1 cellular context compared by ENCODE assay signal in the genomic region with DNA sequence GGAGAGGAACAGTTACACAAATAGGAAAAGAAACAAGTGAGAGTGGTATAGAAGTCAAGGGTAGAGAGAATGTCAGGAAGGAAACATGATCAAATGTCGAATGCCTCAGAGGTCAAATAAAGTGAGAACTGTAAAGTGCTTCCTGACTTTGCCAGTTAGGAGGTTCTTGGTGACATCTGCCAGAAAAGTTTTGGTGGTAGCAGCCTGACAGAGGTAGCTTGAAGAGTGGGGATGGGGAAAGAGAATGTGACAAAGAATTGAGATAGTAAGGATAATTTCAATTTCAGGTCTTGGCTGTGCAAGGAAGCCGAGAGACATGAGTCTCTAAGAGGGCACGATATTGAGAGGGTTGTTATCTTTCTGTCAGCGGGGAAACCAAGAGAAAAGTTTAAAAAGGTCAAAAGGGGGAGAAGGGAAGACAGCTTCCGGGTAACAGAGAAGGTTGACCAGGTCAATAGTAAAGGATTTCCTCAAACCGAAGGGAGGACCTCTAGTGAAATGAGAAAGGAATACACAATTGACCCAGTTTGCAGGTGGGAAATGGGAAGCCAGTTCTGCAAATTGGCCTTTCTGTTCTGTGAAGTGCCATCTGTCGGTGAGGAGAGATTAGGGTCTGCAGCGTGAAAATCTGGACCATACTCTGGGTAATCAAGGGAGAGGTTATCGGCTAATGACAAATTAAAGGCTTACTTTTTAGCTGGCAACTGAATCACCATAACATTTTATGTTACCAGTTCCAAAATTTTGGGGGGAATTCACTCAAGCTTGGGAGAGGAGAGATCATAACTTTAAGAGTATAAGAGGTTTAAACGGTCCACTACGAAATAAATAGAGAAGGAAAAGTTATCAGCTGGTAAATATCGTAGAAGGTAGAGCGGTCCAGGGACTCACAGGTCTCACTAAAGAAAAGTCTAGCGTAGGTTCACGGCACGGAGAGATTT.
TF ChIP-seq lines count a peak whose summit lies in the region.

No MANE protein-coding gene starts in this region.

TF ChIP-seq in HepG2, 621 proteins besides CTCF, POLR2A, EP300 and RAD21 (continued from another document and continues in another):
- TF ChIP-seq, protein P1, sequence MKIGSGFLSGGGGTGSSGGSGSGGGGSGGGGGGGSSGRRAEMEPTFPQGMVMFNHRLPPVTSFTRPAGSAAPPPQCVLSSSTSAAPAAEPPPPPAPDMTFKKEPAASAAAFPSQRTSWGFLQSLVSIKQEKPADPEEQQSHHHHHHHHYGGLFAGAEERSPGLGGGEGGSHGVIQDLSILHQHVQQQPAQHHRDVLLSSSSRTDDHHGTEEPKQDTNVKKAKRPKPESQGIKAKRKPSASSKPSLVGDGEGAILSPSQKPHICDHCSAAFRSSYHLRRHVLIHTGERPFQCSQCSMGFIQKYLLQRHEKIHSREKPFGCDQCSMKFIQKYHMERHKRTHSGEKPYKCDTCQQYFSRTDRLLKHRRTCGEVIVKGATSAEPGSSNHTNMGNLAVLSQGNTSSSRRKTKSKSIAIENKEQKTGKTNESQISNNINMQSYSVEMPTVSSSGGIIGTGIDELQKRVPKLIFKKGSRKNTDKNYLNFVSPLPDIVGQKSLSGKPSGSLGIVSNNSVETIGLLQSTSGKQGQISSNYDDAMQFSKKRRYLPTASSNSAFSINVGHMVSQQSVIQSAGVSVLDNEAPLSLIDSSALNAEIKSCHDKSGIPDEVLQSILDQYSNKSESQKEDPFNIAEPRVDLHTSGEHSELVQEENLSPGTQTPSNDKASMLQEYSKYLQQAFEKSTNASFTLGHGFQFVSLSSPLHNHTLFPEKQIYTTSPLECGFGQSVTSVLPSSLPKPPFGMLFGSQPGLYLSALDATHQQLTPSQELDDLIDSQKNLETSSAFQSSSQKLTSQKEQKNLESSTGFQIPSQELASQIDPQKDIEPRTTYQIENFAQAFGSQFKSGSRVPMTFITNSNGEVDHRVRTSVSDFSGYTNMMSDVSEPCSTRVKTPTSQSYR (CRISPR knock-in tag; IDR thresholded peaks at IDR 0.05; ENCODE audit: borderline replicate concordance): no peak; the same call in 1 of the 2 replicates
- TF ChIP-seq SNAPC2 (CRISPR knock-in tag; IDR thresholded peaks at IDR 0.05) (no peak), ZSCAN31 (CRISPR knock-in tag; IDR thresholded peaks at IDR 0.05; ENCODE audit: low read depth) (no peak), ZNF326 (CRISPR knock-in tag; IDR thresholded peaks at IDR 0.05; ENCODE audit: borderline replicate concordance) (no peak), THAP11 (CRISPR knock-in tag; IDR thresholded peaks at IDR 0.05) (no peak; the same call in 1 of the 2 replicates), KAT2B (IDR thresholded peaks at IDR 0.05; ENCODE audit: borderline replicate concordance, low read depth, low read length) (no peak), ZBTB7B (CRISPR knock-in tag; IDR thresholded peaks at IDR 0.05) (no peak; the same call in 1 of the 2 replicates), ZSCAN21 (CRISPR knock-in tag; IDR thresholded peaks at IDR 0.05; ENCODE audit: borderline replicate concordance) (no peak), MZF1 (CRISPR knock-in tag; IDR thresholded peaks at IDR 0.05; ENCODE audit: borderline replicate concordance) (no peak), AGO1 (IDR thresholded peaks at IDR 0.05; ENCODE audit: low read depth, low read length, poor library complexity, severe bottlenecking) (no peak), EEA1 (CRISPR knock-in tag; IDR thresholded peaks at IDR 0.05; ENCODE audit: borderline replicate concordance) (no peak), ZNF788 (CRISPR knock-in tag; IDR thresholded peaks at IDR 0.05; ENCODE audit: borderline replicate concordance) (no peak), KDM1A (CRISPR knock-in tag; IDR thresholded peaks at IDR 0.05) (0 out of 2 replicates have a peak, but pooled peaks have one; percentile 56), RBM39 (IDR thresholded peaks at IDR 0.05; ENCODE audit: low read depth, low read length, poor library complexity, severe bottlenecking) (no peak), ZFAT (CRISPR knock-in tag; conservative IDR thresholded peaks at IDR 0.05) (no peak), RNF2 (conservative IDR thresholded peaks at IDR 0.05; ENCODE audit: low read depth) (no peak), HHEX (CRISPR knock-in tag; IDR thresholded peaks at IDR 0.05) (no peak), ZNF33A (CRISPR knock-in tag; IDR thresholded peaks at IDR 0.05; ENCODE audit: borderline replicate concordance) (peak; percentile 79; the same call in 1 of the 2 replicates), HOXA5 (CRISPR knock-in tag; IDR thresholded peaks at IDR 0.05) (no peak), DPF2 (CRISPR knock-in tag; IDR thresholded peaks at IDR 0.05; ENCODE audit: borderline replicate concordance, low read depth) (no peak), ZNF225 (CRISPR knock-in tag; IDR thresholded peaks at IDR 0.05) (no peak), CAMTA2 (CRISPR knock-in tag; IDR thresholded peaks at IDR 0.05; ENCODE audit: borderline replicate concordance) (no peak), ZNF256 (CRISPR knock-in tag; conservative IDR thresholded peaks at IDR 0.05) (no peak), ZNF354B (CRISPR knock-in tag; IDR thresholded peaks at IDR 0.05) (no peak), ESRRA (CRISPR knock-in tag; IDR thresholded peaks at IDR 0.05; ENCODE audit: low read depth) (no peak), NFKB2 (CRISPR knock-in tag; IDR thresholded peaks at IDR 0.05; ENCODE audit: borderline replicate concordance) (no peak), HDAC2 (CRISPR knock-in tag; IDR thresholded peaks at IDR 0.05) (peak; percentile 41; the same call in 1 of the 2 replicates), ZNF10 (CRISPR knock-in tag; IDR thresholded peaks at IDR 0.05; ENCODE audit: borderline replicate concordance, low read depth) (no peak), ZNF34 (CRISPR knock-in tag; IDR thresholded peaks at IDR 0.05; ENCODE audit: borderline replicate concordance) (no peak)
- TF ChIP-seq, protein P2, sequence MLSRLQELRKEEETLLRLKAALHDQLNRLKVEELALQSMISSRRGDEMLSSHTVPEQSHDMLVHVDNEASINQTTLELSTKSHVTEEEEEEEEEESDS (CRISPR knock-in tag; IDR thresholded peaks at IDR 0.05; ENCODE audit: borderline replicate concordance): no peak
- TF ChIP-seq, protein P3, sequence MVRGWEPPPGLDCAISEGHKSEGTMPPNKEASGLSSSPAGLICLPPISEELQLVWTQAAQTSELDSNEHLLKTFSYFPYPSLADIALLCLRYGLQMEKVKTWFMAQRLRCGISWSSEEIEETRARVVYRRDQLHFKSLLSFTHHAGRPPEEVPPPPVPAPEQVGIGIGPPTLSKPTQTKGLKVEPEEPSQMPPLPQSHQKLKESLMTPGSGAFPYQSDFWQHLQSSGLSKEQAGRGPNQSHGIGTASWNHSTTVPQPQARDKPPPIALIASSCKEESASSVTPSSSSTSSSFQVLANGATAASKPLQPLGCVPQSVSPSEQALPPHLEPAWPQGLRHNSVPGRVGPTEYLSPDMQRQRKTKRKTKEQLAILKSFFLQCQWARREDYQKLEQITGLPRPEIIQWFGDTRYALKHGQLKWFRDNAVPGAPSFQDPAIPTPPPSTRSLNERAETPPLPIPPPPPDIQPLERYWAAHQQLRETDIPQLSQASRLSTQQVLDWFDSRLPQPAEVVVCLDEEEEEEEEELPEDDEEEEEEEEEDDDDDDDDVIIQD (CRISPR knock-in tag; IDR thresholded peaks at IDR 0.05; ENCODE audit: low read depth): peak; percentile 47
- TF ChIP-seq, protein P4, sequence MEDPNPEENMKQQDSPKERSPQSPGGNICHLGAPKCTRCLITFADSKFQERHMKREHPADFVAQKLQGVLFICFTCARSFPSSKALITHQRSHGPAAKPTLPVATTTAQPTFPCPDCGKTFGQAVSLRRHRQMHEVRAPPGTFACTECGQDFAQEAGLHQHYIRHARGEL (CRISPR knock-in tag; IDR thresholded peaks at IDR 0.05): no peak
- TF ChIP-seq, protein P5, sequence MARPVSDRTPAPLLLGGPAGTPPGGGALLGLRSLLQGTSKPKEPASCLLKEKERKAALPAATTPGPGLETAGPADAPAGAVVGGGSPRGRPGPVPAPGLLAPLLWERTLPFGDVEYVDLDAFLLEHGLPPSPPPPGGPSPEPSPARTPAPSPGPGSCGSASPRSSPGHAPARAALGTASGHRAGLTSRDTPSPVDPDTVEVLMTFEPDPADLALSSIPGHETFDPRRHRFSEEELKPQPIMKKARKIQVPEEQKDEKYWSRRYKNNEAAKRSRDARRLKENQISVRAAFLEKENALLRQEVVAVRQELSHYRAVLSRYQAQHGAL (CRISPR knock-in tag; IDR thresholded peaks at IDR 0.05; ENCODE audit: not compliant biosample characterization): no peak
- TF ChIP-seq, protein P6, sequence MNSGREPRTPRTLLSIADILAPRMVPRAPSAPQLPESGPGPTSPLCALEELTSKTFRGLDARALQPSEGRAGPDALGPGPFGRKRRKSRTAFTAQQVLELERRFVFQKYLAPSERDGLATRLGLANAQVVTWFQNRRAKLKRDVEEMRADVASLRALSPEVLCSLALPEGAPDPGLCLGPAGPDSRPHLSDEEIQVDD (CRISPR knock-in tag; IDR thresholded peaks at IDR 0.05; ENCODE audit: borderline replicate concordance): no peak
- TF ChIP-seq, protein P7, sequence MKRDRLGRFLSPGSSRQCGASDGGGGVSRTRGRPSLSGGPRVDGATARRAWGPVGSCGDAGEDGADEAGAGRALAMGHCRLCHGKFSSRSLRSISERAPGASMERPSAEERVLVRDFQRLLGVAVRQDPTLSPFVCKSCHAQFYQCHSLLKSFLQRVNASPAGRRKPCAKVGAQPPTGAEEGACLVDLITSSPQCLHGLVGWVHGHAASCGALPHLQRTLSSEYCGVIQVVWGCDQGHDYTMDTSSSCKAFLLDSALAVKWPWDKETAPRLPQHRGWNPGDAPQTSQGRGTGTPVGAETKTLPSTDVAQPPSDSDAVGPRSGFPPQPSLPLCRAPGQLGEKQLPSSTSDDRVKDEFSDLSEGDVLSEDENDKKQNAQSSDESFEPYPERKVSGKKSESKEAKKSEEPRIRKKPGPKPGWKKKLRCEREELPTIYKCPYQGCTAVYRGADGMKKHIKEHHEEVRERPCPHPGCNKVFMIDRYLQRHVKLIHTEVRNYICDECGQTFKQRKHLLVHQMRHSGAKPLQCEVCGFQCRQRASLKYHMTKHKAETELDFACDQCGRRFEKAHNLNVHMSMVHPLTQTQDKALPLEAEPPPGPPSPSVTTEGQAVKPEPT (CRISPR knock-in tag; IDR thresholded peaks at IDR 0.05; ENCODE audit: low read depth): no peak
- TF ChIP-seq, protein P8, sequence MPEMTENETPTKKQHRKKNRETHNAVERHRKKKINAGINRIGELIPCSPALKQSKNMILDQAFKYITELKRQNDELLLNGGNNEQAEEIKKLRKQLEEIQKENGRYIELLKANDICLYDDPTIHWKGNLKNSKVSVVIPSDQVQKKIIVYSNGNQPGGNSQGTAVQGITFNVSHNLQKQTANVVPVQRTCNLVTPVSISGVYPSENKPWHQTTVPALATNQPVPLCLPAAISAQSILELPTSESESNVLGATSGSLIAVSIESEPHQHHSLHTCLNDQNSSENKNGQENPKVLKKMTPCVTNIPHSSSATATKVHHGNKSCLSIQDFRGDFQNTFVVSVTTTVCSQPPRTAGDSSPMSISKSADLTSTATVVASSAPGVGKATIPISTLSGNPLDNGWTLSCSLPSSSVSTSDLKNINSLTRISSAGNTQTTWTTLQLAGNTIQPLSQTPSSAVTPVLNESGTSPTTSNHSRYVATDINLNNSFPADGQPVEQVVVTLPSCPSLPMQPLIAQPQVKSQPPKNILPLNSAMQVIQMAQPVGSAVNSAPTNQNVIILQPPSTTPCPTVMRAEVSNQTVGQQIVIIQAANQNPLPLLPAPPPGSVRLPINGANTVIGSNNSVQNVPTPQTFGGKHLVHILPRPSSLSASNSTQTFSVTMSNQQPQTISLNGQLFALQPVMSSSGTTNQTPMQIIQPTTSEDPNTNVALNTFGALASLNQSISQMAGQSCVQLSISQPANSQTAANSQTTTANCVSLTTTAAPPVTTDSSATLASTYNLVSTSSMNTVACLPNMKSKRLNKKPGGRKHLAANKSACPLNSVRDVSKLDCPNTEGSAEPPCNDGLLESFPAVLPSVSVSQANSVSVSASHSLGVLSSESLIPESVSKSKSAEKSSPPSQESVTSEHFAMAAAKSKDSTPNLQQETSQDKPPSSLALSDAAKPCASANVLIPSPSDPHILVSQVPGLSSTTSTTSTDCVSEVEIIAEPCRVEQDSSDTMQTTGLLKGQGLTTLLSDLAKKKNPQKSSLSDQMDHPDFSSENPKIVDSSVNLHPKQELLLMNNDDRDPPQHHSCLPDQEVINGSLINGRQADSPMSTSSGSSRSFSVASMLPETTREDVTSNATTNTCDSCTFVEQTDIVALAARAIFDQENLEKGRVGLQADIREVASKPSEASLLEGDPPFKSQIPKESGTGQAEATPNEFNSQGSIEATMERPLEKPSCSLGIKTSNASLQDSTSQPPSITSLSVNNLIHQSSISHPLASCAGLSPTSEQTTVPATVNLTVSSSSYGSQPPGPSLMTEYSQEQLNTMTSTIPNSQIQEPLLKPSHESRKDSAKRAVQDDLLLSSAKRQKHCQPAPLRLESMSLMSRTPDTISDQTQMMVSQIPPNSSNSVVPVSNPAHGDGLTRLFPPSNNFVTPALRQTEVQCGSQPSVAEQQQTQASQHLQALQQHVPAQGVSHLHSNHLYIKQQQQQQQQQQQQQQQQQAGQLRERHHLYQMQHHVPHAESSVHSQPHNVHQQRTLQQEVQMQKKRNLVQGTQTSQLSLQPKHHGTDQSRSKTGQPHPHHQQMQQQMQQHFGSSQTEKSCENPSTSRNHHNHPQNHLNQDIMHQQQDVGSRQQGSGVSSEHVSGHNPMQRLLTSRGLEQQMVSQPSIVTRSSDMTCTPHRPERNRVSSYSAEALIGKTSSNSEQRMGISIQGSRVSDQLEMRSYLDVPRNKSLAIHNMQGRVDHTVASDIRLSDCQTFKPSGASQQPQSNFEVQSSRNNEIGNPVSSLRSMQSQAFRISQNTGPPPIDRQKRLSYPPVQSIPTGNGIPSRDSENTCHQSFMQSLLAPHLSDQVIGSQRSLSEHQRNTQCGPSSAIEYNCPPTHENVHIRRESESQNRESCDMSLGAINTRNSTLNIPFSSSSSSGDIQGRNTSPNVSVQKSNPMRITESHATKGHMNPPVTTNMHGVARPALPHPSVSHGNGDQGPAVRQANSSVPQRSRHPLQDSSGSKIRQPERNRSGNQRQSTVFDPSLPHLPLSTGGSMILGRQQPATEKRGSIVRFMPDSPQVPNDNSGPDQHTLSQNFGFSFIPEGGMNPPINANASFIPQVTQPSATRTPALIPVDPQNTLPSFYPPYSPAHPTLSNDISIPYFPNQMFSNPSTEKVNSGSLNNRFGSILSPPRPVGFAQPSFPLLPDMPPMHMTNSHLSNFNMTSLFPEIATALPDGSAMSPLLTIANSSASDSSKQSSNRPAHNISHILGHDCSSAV (CRISPR knock-in tag; IDR thresholded peaks at IDR 0.05; ENCODE audit: borderline replicate concordance): no peak
- TF ChIP-seq, protein P9, sequence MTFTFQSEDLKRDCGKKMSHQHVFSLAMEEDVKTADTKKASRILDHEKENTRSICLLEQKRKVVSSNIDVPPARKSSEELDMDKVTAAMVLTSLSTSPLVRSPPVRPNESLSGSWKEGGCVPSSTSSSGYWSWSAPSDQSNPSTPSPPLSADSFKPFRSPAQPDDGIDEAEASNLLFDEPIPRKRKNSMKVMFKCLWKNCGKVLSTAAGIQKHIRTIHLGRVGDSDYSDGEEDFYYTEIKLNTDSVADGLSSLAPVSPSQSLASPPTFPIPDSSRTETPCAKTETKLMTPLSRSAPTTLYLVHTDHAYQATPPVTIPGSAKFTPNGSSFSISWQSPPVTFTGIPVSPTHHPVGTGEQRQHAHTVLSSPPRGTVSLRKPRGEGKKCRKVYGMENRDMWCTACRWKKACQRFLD (CRISPR knock-in tag; IDR thresholded peaks at IDR 0.05; ENCODE audit: borderline replicate concordance): no peak
- TF ChIP-seq, protein P10, sequence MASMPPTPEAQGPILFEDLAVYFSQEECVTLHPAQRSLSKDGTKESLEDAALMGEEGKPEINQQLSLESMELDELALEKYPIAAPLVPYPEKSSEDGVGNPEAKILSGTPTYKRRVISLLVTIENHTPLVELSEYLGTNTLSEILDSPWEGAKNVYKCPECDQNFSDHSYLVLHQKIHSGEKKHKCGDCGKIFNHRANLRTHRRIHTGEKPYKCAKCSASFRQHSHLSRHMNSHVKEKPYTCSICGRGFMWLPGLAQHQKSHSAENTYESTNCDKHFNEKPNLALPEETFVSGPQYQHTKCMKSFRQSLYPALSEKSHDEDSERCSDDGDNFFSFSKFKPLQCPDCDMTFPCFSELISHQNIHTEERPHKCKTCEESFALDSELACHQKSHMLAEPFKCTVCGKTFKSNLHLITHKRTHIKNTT (CRISPR knock-in tag; IDR thresholded peaks at IDR 0.05): no peak
